Comparison of ENCODE assay signal across 1 cellular context in the genomic region with DNA sequence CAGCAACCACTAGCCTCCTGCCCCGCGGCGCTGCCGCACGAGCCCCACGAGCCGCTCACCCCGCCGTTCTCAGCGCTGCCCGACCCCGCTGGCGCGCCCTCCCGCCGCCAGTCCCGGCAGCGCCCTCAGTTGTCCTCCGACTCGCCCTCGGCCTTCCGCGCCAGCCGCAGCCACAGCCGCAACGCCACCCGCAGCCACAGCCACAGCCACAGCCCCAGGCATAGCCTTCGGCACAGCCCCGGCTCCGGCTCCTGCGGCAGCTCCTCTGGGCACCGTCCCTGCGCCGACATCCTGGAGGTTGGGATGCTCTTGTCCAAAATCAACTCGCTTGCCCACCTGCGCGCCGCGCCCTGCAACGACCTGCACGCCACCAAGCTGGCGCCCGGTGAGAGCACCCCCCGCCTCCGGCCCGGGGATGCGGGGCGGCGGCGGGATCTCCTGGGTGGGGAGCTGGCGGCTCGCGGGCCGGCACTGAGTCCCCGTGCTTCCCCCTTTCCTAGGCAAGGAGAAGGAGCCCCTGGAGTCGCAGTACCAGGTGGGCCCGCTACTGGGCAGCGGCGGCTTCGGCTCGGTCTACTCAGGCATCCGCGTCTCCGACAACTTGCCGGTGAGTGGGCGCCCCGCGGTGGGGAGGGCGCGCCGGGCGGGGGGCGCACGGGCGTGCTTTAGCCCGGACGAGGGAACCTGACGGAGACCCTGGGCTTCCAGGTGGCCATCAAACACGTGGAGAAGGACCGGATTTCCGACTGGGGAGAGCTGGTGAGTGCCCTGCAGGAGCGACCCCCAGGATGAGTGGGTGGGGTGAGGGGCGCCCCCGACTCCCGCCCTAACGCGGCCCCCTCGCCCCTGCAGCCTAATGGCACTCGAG.
TF ChIP-seq lines count a peak whose summit lies in the region.

No MANE protein-coding gene starts in this region.

TF ChIP-seq in WTC11, 78 proteins besides CTCF, POLR2A, EP300 and RAD21 (continued from another document and continues in another):
- TF ChIP-seq, protein P1, sequence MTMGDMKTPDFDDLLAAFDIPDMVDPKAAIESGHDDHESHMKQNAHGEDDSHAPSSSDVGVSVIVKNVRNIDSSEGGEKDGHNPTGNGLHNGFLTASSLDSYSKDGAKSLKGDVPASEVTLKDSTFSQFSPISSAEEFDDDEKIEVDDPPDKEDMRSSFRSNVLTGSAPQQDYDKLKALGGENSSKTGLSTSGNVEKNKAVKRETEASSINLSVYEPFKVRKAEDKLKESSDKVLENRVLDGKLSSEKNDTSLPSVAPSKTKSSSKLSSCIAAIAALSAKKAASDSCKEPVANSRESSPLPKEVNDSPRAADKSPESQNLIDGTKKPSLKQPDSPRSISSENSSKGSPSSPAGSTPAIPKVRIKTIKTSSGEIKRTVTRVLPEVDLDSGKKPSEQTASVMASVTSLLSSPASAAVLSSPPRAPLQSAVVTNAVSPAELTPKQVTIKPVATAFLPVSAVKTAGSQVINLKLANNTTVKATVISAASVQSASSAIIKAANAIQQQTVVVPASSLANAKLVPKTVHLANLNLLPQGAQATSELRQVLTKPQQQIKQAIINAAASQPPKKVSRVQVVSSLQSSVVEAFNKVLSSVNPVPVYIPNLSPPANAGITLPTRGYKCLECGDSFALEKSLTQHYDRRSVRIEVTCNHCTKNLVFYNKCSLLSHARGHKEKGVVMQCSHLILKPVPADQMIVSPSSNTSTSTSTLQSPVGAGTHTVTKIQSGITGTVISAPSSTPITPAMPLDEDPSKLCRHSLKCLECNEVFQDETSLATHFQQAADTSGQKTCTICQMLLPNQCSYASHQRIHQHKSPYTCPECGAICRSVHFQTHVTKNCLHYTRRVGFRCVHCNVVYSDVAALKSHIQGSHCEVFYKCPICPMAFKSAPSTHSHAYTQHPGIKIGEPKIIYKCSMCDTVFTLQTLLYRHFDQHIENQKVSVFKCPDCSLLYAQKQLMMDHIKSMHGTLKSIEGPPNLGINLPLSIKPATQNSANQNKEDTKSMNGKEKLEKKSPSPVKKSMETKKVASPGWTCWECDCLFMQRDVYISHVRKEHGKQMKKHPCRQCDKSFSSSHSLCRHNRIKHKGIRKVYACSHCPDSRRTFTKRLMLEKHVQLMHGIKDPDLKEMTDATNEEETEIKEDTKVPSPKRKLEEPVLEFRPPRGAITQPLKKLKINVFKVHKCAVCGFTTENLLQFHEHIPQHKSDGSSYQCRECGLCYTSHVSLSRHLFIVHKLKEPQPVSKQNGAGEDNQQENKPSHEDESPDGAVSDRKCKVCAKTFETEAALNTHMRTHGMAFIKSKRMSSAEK (CRISPR knock-in tag; IDR thresholded peaks at IDR 0.05; ENCODE audit: borderline replicate concordance) = no peak
- no peak for TF ChIP-seq HMGA2 (CRISPR knock-in tag; IDR thresholded peaks at IDR 0.05)
- no peak for TF ChIP-seq FOXK1 (CRISPR knock-in tag; IDR thresholded peaks at IDR 0.05)
- TF ChIP-seq, protein P2, sequence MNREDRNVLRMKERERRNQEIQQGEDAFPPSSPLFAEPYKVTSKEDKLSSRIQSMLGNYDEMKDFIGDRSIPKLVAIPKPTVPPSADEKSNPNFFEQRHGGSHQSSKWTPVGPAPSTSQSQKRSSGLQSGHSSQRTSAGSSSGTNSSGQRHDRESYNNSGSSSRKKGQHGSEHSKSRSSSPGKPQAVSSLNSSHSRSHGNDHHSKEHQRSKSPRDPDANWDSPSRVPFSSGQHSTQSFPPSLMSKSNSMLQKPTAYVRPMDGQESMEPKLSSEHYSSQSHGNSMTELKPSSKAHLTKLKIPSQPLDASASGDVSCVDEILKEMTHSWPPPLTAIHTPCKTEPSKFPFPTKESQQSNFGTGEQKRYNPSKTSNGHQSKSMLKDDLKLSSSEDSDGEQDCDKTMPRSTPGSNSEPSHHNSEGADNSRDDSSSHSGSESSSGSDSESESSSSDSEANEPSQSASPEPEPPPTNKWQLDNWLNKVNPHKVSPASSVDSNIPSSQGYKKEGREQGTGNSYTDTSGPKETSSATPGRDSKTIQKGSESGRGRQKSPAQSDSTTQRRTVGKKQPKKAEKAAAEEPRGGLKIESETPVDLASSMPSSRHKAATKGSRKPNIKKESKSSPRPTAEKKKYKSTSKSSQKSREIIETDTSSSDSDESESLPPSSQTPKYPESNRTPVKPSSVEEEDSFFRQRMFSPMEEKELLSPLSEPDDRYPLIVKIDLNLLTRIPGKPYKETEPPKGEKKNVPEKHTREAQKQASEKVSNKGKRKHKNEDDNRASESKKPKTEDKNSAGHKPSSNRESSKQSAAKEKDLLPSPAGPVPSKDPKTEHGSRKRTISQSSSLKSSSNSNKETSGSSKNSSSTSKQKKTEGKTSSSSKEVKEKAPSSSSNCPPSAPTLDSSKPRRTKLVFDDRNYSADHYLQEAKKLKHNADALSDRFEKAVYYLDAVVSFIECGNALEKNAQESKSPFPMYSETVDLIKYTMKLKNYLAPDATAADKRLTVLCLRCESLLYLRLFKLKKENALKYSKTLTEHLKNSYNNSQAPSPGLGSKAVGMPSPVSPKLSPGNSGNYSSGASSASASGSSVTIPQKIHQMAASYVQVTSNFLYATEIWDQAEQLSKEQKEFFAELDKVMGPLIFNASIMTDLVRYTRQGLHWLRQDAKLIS (CRISPR knock-in tag; IDR thresholded peaks at IDR 0.05; ENCODE audit: borderline replicate concordance) = no peak
- no peak for TF ChIP-seq TEAD1 (CRISPR knock-in tag; IDR thresholded peaks at IDR 0.05)
- TF ChIP-seq, protein P3, sequence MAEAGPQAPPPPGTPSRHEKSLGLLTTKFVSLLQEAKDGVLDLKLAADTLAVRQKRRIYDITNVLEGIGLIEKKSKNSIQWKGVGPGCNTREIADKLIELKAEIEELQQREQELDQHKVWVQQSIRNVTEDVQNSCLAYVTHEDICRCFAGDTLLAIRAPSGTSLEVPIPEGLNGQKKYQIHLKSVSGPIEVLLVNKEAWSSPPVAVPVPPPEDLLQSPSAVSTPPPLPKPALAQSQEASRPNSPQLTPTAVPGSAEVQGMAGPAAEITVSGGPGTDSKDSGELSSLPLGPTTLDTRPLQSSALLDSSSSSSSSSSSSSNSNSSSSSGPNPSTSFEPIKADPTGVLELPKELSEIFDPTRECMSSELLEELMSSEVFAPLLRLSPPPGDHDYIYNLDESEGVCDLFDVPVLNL (CRISPR knock-in tag; IDR thresholded peaks at IDR 0.05; ENCODE audit: borderline replicate concordance, low read depth) = 0 out of 2 replicates have a peak, but pooled peaks have one; percentile 0
- no peak for TF ChIP-seq RORB (CRISPR knock-in tag; IDR thresholded peaks at IDR 0.05)
- TF ChIP-seq NFE2L1 (CRISPR knock-in tag; IDR thresholded peaks at IDR 0.05) = peak; percentile 42; the same call in 1 of the 2 replicates
- TF ChIP-seq, protein P4, sequence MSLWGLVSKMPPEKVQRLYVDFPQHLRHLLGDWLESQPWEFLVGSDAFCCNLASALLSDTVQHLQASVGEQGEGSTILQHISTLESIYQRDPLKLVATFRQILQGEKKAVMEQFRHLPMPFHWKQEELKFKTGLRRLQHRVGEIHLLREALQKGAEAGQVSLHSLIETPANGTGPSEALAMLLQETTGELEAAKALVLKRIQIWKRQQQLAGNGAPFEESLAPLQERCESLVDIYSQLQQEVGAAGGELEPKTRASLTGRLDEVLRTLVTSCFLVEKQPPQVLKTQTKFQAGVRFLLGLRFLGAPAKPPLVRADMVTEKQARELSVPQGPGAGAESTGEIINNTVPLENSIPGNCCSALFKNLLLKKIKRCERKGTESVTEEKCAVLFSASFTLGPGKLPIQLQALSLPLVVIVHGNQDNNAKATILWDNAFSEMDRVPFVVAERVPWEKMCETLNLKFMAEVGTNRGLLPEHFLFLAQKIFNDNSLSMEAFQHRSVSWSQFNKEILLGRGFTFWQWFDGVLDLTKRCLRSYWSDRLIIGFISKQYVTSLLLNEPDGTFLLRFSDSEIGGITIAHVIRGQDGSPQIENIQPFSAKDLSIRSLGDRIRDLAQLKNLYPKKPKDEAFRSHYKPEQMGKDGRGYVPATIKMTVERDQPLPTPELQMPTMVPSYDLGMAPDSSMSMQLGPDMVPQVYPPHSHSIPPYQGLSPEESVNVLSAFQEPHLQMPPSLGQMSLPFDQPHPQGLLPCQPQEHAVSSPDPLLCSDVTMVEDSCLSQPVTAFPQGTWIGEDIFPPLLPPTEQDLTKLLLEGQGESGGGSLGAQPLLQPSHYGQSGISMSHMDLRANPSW (CRISPR knock-in tag; conservative IDR thresholded peaks at IDR 0.05; ENCODE audit: low read depth) = no peak
- TF ChIP-seq, protein P5, sequence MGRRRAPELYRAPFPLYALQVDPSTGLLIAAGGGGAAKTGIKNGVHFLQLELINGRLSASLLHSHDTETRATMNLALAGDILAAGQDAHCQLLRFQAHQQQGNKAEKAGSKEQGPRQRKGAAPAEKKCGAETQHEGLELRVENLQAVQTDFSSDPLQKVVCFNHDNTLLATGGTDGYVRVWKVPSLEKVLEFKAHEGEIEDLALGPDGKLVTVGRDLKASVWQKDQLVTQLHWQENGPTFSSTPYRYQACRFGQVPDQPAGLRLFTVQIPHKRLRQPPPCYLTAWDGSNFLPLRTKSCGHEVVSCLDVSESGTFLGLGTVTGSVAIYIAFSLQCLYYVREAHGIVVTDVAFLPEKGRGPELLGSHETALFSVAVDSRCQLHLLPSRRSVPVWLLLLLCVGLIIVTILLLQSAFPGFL (CRISPR knock-in tag; IDR thresholded peaks at IDR 0.05; ENCODE audit: borderline replicate concordance) = no peak
- TF ChIP-seq, protein P6, sequence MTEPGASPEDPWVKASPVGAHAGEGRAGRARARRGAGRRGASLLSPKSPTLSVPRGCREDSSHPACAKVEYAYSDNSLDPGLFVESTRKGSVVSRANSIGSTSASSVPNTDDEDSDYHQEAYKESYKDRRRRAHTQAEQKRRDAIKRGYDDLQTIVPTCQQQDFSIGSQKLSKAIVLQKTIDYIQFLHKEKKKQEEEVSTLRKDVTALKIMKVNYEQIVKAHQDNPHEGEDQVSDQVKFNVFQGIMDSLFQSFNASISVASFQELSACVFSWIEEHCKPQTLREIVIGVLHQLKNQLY (CRISPR knock-in tag; IDR thresholded peaks at IDR 0.05) = no peak
- no peak for TF ChIP-seq CBFB (CRISPR knock-in tag; IDR thresholded peaks at IDR 0.05; ENCODE audit: low read depth)
- no peak for TF ChIP-seq MXD4 (CRISPR knock-in tag; IDR thresholded peaks at IDR 0.05; ENCODE audit: borderline replicate concordance)
- TF ChIP-seq ZNF317 (CRISPR knock-in tag; IDR thresholded peaks at IDR 0.05; ENCODE audit: borderline replicate concordance, low read depth) = peak; percentile 8; the same call in 1 of the 2 replicates
- TF ChIP-seq ZNF232 (CRISPR knock-in tag; IDR thresholded peaks at IDR 0.05) = no peak
- TF ChIP-seq, protein P7, sequence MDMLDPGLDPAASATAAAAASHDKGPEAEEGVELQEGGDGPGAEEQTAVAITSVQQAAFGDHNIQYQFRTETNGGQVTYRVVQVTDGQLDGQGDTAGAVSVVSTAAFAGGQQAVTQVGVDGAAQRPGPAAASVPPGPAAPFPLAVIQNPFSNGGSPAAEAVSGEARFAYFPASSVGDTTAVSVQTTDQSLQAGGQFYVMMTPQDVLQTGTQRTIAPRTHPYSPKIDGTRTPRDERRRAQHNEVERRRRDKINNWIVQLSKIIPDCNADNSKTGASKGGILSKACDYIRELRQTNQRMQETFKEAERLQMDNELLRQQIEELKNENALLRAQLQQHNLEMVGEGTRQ (CRISPR knock-in tag; IDR thresholded peaks at IDR 0.05) = no peak
- TF ChIP-seq, protein P8, sequence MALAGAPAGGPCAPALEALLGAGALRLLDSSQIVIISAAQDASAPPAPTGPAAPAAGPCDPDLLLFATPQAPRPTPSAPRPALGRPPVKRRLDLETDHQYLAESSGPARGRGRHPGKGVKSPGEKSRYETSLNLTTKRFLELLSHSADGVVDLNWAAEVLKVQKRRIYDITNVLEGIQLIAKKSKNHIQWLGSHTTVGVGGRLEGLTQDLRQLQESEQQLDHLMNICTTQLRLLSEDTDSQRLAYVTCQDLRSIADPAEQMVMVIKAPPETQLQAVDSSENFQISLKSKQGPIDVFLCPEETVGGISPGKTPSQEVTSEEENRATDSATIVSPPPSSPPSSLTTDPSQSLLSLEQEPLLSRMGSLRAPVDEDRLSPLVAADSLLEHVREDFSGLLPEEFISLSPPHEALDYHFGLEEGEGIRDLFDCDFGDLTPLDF (CRISPR knock-in tag; IDR thresholded peaks at IDR 0.05) = no peak
- no peak for TF ChIP-seq ZBTB21 (CRISPR knock-in tag; IDR thresholded peaks at IDR 0.05; ENCODE audit: borderline replicate concordance)
- TF ChIP-seq, protein P9, sequence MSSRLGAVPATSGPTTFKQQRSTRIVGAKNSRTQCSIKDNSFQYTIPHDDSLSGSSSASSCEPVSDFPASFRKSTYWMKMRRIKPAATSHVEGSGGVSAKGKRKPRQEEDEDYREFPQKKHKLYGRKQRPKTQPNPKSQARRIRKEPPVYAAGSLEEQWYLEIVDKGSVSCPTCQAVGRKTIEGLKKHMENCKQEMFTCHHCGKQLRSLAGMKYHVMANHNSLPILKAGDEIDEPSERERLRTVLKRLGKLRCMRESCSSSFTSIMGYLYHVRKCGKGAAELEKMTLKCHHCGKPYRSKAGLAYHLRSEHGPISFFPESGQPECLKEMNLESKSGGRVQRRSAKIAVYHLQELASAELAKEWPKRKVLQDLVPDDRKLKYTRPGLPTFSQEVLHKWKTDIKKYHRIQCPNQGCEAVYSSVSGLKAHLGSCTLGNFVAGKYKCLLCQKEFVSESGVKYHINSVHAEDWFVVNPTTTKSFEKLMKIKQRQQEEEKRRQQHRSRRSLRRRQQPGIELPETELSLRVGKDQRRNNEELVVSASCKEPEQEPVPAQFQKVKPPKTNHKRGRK (CRISPR knock-in tag; IDR thresholded peaks at IDR 0.05; ENCODE audit: borderline replicate concordance) = no peak
- TF ChIP-seq SP1 (CRISPR knock-in tag; conservative IDR thresholded peaks at IDR 0.05) = no peak
- no peak for TF ChIP-seq GTF2I (CRISPR knock-in tag; conservative IDR thresholded peaks at IDR 0.05)
- TF ChIP-seq NR3C1 (CRISPR knock-in tag; conservative IDR thresholded peaks at IDR 0.05; ENCODE audit: low read depth) = no peak
- TF ChIP-seq, protein P10, sequence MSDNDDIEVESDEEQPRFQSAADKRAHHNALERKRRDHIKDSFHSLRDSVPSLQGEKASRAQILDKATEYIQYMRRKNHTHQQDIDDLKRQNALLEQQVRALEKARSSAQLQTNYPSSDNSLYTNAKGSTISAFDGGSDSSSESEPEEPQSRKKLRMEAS (CRISPR knock-in tag; IDR thresholded peaks at IDR 0.05) = peak; percentile 24
- TF ChIP-seq, protein P11, sequence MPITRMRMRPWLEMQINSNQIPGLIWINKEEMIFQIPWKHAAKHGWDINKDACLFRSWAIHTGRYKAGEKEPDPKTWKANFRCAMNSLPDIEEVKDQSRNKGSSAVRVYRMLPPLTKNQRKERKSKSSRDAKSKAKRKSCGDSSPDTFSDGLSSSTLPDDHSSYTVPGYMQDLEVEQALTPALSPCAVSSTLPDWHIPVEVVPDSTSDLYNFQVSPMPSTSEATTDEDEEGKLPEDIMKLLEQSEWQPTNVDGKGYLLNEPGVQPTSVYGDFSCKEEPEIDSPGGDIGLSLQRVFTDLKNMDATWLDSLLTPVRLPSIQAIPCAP (CRISPR knock-in tag; IDR thresholded peaks at IDR 0.05) = no peak
- no peak for TF ChIP-seq SMAD4 (CRISPR knock-in tag; IDR thresholded peaks at IDR 0.05)
- TF ChIP-seq, protein P12, sequence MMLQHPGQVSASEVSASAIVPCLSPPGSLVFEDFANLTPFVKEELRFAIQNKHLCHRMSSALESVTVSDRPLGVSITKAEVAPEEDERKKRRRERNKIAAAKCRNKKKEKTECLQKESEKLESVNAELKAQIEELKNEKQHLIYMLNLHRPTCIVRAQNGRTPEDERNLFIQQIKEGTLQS (CRISPR knock-in tag; conservative IDR thresholded peaks at IDR 0.05) = no peak
- peak; percentile 72; the same call in 1 of the 2 replicates for TF ChIP-seq RELA (CRISPR knock-in tag; IDR thresholded peaks at IDR 0.05; ENCODE audit: borderline replicate concordance)
- no peak for TF ChIP-seq ZNF671 (CRISPR knock-in tag; IDR thresholded peaks at IDR 0.05)
- no peak for TF ChIP-seq GRHL2 (CRISPR knock-in tag; IDR thresholded peaks at IDR 0.05; ENCODE audit: insufficient replicate concordance, severe bottlenecking)
